ENCODE assay signal across 1 cellular context in the genomic region with DNA sequence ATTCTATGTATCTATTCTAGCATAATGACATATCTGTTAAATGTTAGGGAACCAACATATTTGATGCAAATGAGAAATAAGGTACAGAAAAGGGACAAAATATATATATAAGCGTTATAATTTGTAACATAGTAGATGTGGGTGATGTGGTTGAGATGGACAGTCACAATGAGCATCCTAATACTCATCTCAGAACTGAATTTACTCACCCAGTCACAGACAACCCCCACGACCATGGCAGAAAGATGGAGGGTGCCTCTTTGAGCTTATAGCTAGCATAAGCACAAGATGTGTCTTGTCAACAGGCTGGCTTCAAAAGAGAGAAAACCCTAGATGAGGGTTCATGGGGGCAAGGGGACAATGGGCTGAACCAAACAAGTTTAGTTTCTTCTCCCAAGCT.
TF ChIP-seq lines count a peak whose summit lies in the region.

No MANE protein-coding gene starts in this region.

TF ChIP-seq in H1, 55 proteins besides CTCF, POLR2A, EP300 and RAD21:
- TF ChIP-seq ZNF274 (IDR thresholded peaks at IDR 0.05; ENCODE audit: borderline replicate concordance, extremely low read depth, low read length) (no peak), CHD2 (IDR thresholded peaks at IDR 0.05; ENCODE audit: low read length) (no peak), MAX (IDR thresholded peaks at IDR 0.05) (no peak), TAF7 (optimal IDR thresholded peaks at IDR 0.05; ENCODE audit: borderline replicate concordance, low read depth, low read length) (no peak), SUZ12 (IDR thresholded peaks at IDR 0.05; ENCODE audit: low read length) (no peak), SAP30 (IDR thresholded peaks at IDR 0.05; ENCODE audit: insufficient read depth, insufficient replicate concordance, low read length) (no peak), POU5F1 (IDR thresholded peaks at IDR 0.05; ENCODE audit: low read depth, low read length) (no peak), KDM5A (IDR thresholded peaks at IDR 0.05; ENCODE audit: low read length) (no peak), CTBP2 (IDR thresholded peaks at IDR 0.05; ENCODE audit: borderline replicate concordance, insufficient read depth, insufficient read length, low read length) (no peak), BCL11A (IDR thresholded peaks at IDR 0.05; ENCODE audit: low read depth in 2 of 2, low read length in 2 of 2) (no peak), TEAD4 (IDR thresholded peaks at IDR 0.05; ENCODE audit: low read depth, low read length) (no peak), SIRT6 (IDR thresholded peaks at IDR 0.05; ENCODE audit: low read length) (no peak), FOSL1 (IDR thresholded peaks at IDR 0.05; ENCODE audit: insufficient read depth, low read depth, low read length) (no peak), JUN (IDR thresholded peaks at IDR 0.05; ENCODE audit: low read depth, low read length) (no peak)
